Comparison of ENCODE assay signal across 10 cellular contexts in genomic region chr7:149716007-149716931, GRCh38. TPM values are rescaled to one million over a fixed set of nuclear protein-coding genes. Genes with fewer than 3 reads are reported as not detected.
DNase-seq lines count a peak whose midpoint lies in the region; ATAC-seq and TF ChIP-seq lines count a peak whose summit lies in the region.
"Had no signal": no experiment of that assay in that cellular context is flagged by ENCODE, and none has a peak within 500 bp of the region (broad histone marks: within the 10 kb centered on the region; RNA-seq: fewer than 3 reads in every experiment).

No MANE protein-coding gene starts in this region.

- H3K27ac Mint-ChIP-seq in endodermal cell: no peak overlapping the region

- WGBS in endodermal cell (ENCODE audit: insufficient coverage in 1 of 2, insufficient read length in 1 of 2), 2 experiments: 90 to 93% methylated on average over 7 to 11 of the region's 11 CpGs

- no peak overlapping the region for H3K9ac ChIP-seq in OCI-LY3 (ENCODE audit: low read length)
- no peak overlapping the region for H3K9ac ChIP-seq in endodermal cell (ENCODE audit: extremely low read depth, low read length, poor library complexity, severe bottlenecking)

- peaks cover 14% of the 10 kb centered on the region for H3K36me3 Mint-ChIP-seq in endodermal cell (ENCODE audit: low read depth)

- H2AFZ ChIP-seq in OCI-LY3 (ENCODE audit: low read depth, low read length) (no peak overlapping the region), osteoblast (ENCODE audit: low read length) (no peak overlapping the region)

- H3K9me3 ChIP-seq in OCI-LY3 (ENCODE audit: insufficient read depth, low read length) (peaks cover 8% of the 10 kb centered on the region; the same call in 1 of the 2 replicates), endodermal cell (ENCODE audit: control insufficient read depth, low read length) (peaks cover 8% of the 10 kb centered on the region), osteoblast (ENCODE audit: low read depth, low read length) (no peaks in the 10 kb centered on the region)

- H3K27me3 ChIP-seq in OCI-LY3 (ENCODE audit: low read depth, low read length): no peaks in the 10 kb centered on the region
- H3K27me3 ChIP-seq in endodermal cell (ENCODE audit: control insufficient read depth, insufficient read depth, low read length, poor library complexity, severe bottlenecking): no peaks in the 10 kb centered on the region
- H3K27me3 ChIP-seq in osteoblast (ENCODE audit: insufficient read depth, low read length): no peaks in the 10 kb centered on the region

- H3K4me1 Mint-ChIP-seq in endodermal cell: peaks cover 14% of the 10 kb centered on the region

- peaks cover 16% of the 10 kb centered on the region for H3K79me2 ChIP-seq in OCI-LY3 (ENCODE audit: low read length)
- H3K79me2 ChIP-seq in osteoblast (ENCODE audit: insufficient read depth, low read length): no peaks in the 10 kb centered on the region

- H3K9me3 Mint-ChIP-seq in endodermal cell: peaks cover 17% of the 10 kb centered on the region

- H3K27ac ChIP-seq in OCI-LY3 (ENCODE audit: low read length) (no peak overlapping the region), endodermal cell (ENCODE audit: low read depth, low read length) (no peak overlapping the region), osteoblast (ENCODE audit: low read depth, low read length) (no peak overlapping the region)

- TF ChIP-seq CTCF in OCI-LY3 (IDR thresholded peaks at IDR 0.05; ENCODE audit: low read depth, low read length) (no peak), endodermal cell (conservative IDR thresholded peaks at IDR 0.05) (peak; percentile 40), osteoblast (IDR thresholded peaks at IDR 0.05; ENCODE audit: extremely low read depth, low read depth, low read length) (no peak)

- no peaks in the 10 kb centered on the region for H3K36me3 ChIP-seq in OCI-LY3 (replicated peaks; ENCODE audit: low read depth, low read length)
- H3K36me3 ChIP-seq in endodermal cell (ENCODE audit: control insufficient read depth, insufficient read depth, low read length): no peaks in the 10 kb centered on the region
- peaks cover under 1% of the 10 kb centered on the region for H3K36me3 ChIP-seq in osteoblast (ENCODE audit: insufficient read depth, low read length)

- H3K4me3 ChIP-seq in OCI-LY3 (ENCODE audit: low read length): peak overlapping the region; percentile 78
- H3K4me3 ChIP-seq in endodermal cell (ENCODE audit: low read length): peak overlapping the region; percentile 96
- H3K4me3 ChIP-seq in osteoblast (ENCODE audit: insufficient read depth, low read length): peak overlapping the region; percentile 80

- DNase-seq in D341Med (ENCODE audit: low spot score): peak; percentile 38
- DNase-seq in endodermal cell: peak; percentile 47
- peak; percentile 91 for DNase-seq in osteoblast (ENCODE audit: insufficient read length, low spot score, missing footprints)
- no peak for DNase-seq in NCI-H748 (lab: John Stamatoyannopoulos, UW; ENCODE audit: unreplicated experiment)
- DNase-seq in KBM-7: no peak
- DNase-seq: cerebellar nuclear complex; stimulated activated CD4-positive, alpha-beta T cell treated with anti-CD3 and anti-CD28 coated beads, Interleukin-12 subunit alpha, Interleukin-12 subunit beta, amount 100 ng/mL, for 4 hours had no signal

- in situ Hi-C loops in KBM-7 (cut with MboI; ENCODE audit: low pct_unique_long_range_greater_than_20kb, low sequenced_read_pairs): no loop called here

- peak overlapping the region; percentile 84 for H3K4me3 Mint-ChIP-seq in endodermal cell

- peaks cover 11% of the 10 kb centered on the region for H3K4me1 ChIP-seq in OCI-LY3 (ENCODE audit: low read length)
- no peaks in the 10 kb centered on the region for H3K4me1 ChIP-seq in endodermal cell (ENCODE audit: control insufficient read depth, insufficient read depth, low read length)
- peaks cover 12% of the 10 kb centered on the region for H3K4me1 ChIP-seq in osteoblast (ENCODE audit: insufficient read depth, low read length)

- H3K4me2 ChIP-seq in OCI-LY3 (ENCODE audit: low read length) (peak overlapping the region; percentile 66), osteoblast (ENCODE audit: insufficient read depth, low read length) (peak overlapping the region; percentile 82)

- H4K20me1 ChIP-seq in OCI-LY3 (ENCODE audit: insufficient read depth, low read length) (peaks cover 4% of the 10 kb centered on the region; the same call in 1 of the 2 replicates), osteoblast (ENCODE audit: insufficient read depth, low read length) (peaks cover 7% of the 10 kb centered on the region)

- H3K27me3 Mint-ChIP-seq in endodermal cell (ENCODE audit: insufficient read depth): peaks cover 17% of the 10 kb centered on the region

- ATAC-seq in HG03095 (IDR thresholded peaks at IDR 0.05; ENCODE audit: unreplicated experiment): no peak
- no peak for ATAC-seq in HG02588 (IDR thresholded peaks at IDR 0.05; ENCODE audit: unreplicated experiment)

RNA-seq across cellular contexts. Expression of gene ZNF467, which starts 57.1 kb away (rescaled TPM):
- total RNA-seq in endodermal cell (1 to 10 TPM in 1 of 2 donors, under 1 TPM in 1; 0.91 to 2.5 TPM), osteoblast (not detected in 2 replicates)
- 6.0 TPM for polyA plus RNA-seq in endodermal cell (2013, experiment 1 of 2)
- polyA plus RNA-seq in endodermal cell (2013, experiment 2 of 2): 5.3 TPM

Comparison
In these comparisons a context has a peak if more than half of its experiments do, and no peak if none do; other contexts are left out.
1. DNase-seq: peak in D341Med (single experiment), endodermal cell (single experiment) and osteoblast (single experiment); none in NCI-H748 (single experiment) and KBM-7 (single experiment).
2. Peak in every context shown above with its lines, with median percentiles within 50 percentile points of each other: H3K4me3 ChIP-seq.